In genomic region chr3:50672656-50673055, GRCh38 we compare ENCODE assay signal across 31 cellular contexts.
"Had no signal": no experiment of that assay in that cellular context is flagged by ENCODE, and none has a peak within 500 bp of the region (broad histone marks: within the 10 kb centered on the region; RNA-seq: fewer than 3 reads in every experiment).

No MANE protein-coding gene starts in this region.

- ATAC-seq: activated CD4-positive, alpha-beta T cell treated with anti-CD3 and anti-CD28 coated beads for 36 hours; activated naive CD4-positive, alpha-beta T cell treated with anti-CD3 and anti-CD28 coated beads, Interleukin-2, amount 50 U/mL, for 72 hours; activated T-cell treated with anti-CD3 and anti-CD28 coated beads, Interleukin-2, amount 50 U/mL, for 72 hours; body of pancreas; gastrocnemius medialis; left cardiac atrium; naive thymus-derived CD4-positive, alpha-beta T cell; right lobe of liver; stimulated activated effector memory CD8-positive, alpha-beta T cell treated with anti-CD3 and anti-CD28 coated beads, Interleukin-12 subunit alpha, Interleukin-12 subunit beta, amount 100 ng/mL, for 72 hours; stimulated activated naive CD8-positive, alpha-beta T cell treated with anti-CD3 and anti-CD28 coated beads, Interleukin-15, amount 100 ng/mL, for 72 hours; upper lobe of right lung had no signal

- H3K27ac Mint-ChIP-seq: activated CD4-positive, alpha-beta T cell treated with anti-CD3 and anti-CD28 coated beads for 36 hours; activated naive CD4-positive, alpha-beta T cell treated with anti-CD3 and anti-CD28 coated beads, Interleukin-2, amount 50 U/mL, for 72 hours; activated T-cell treated with anti-CD3 and anti-CD28 coated beads, Interleukin-2, amount 50 U/mL, for 72 hours; naive thymus-derived CD4-positive, alpha-beta T cell; stimulated activated effector memory CD8-positive, alpha-beta T cell treated with anti-CD3 and anti-CD28 coated beads, Interleukin-12 subunit alpha, Interleukin-12 subunit beta, amount 100 ng/mL, for 72 hours; stimulated activated naive CD8-positive, alpha-beta T cell treated with anti-CD3 and anti-CD28 coated beads, Interleukin-15, amount 100 ng/mL, for 72 hours had no signal

- H3K27ac ChIP-seq: adrenal gland, body of pancreas, cardiac muscle cell, colonic mucosa, dorsolateral prefrontal cortex, gastrocnemius medialis, hepatocyte, right lobe of liver, upper lobe of right lung had no signal

- H3K79me2 ChIP-seq: hepatocyte had no signal

- H3K4me1 ChIP-seq: adrenal gland, colonic mucosa had no signal

- H3K36me3 Mint-ChIP-seq: naive thymus-derived CD4-positive, alpha-beta T cell; stimulated activated effector memory CD8-positive, alpha-beta T cell treated with anti-CD3 and anti-CD28 coated beads, Interleukin-12 subunit alpha, Interleukin-12 subunit beta, amount 100 ng/mL, for 72 hours had no signal

- H3K9me3 ChIP-seq: adrenal gland, body of pancreas, colonic mucosa, gastrocnemius medialis, right lobe of liver, upper lobe of right lung had no signal

- H3K4me3 ChIP-seq: adrenal gland, body of pancreas, cardiac muscle cell, colonic mucosa, dorsolateral prefrontal cortex, gastrocnemius medialis, hepatocyte, right lobe of liver, upper lobe of right lung had no signal

- H3K27me3 ChIP-seq: dorsolateral prefrontal cortex had no signal

- DNase-seq: activated CD4-positive, alpha-beta T cell treated with anti-CD3 and anti-CD28 coated beads for 36 hours; activated CD4-positive, alpha-beta T cell treated with anti-CD3 and anti-CD28 coated beads, Interleukin-2, amount 50 U/mL, for 4 hours; activated CD4-positive, CD25-positive, alpha-beta regulatory T cell; activated naive CD4-positive, alpha-beta T cell; activated T-cell treated with anti-CD3 and anti-CD28 coated beads for 4 hours; activated T-cell treated with anti-CD3 and anti-CD28 coated beads, Interleukin-2, amount 50 U/mL, for 72 hours; adrenal gland; aorta; body of pancreas; cerebellar nuclear complex; colonic mucosa; dorsolateral prefrontal cortex; effector memory CD4-positive, alpha-beta T cell; gastrocnemius medialis; left cardiac atrium; mammary epithelial cell; midbrain; naive thymus-derived CD4-positive, alpha-beta T cell; posterior cingulate gyrus; right lobe of liver; stimulated activated CD4-positive, alpha-beta T cell treated with anti-CD3 and anti-CD28 coated beads, Interleukin-12 subunit alpha, Interleukin-12 subunit beta, amount 100 ng/mL, for 4 hours; stimulated activated CD4-positive, alpha-beta T cell treated with anti-CD3 and anti-CD28 coated beads, Interleukin-4, amount 100 ng/mL, for 24 hours; stimulated activated naive CD8-positive, alpha-beta T cell treated with anti-CD3 and anti-CD28 coated beads, Interleukin-15, amount 100 ng/mL, for 72 hours; substantia nigra; SW 1271; T-helper 2 cell; upper lobe of right lung had no signal

- H2AFZ ChIP-seq: hepatocyte had no signal

- H3K4me3 Mint-ChIP-seq: stimulated activated naive CD8-positive, alpha-beta T cell treated with anti-CD3 and anti-CD28 coated beads, Interleukin-15, amount 100 ng/mL, for 72 hours had no signal

- H3K4me2 ChIP-seq: hepatocyte had no signal

- H3K9me3 Mint-ChIP-seq: activated naive CD4-positive, alpha-beta T cell treated with anti-CD3 and anti-CD28 coated beads, Interleukin-2, amount 50 U/mL, for 72 hours; activated T-cell treated with anti-CD3 and anti-CD28 coated beads, Interleukin-2, amount 50 U/mL, for 72 hours; naive thymus-derived CD4-positive, alpha-beta T cell; stimulated activated effector memory CD8-positive, alpha-beta T cell treated with anti-CD3 and anti-CD28 coated beads, Interleukin-12 subunit alpha, Interleukin-12 subunit beta, amount 100 ng/mL, for 72 hours; stimulated activated naive CD8-positive, alpha-beta T cell treated with anti-CD3 and anti-CD28 coated beads, Interleukin-15, amount 100 ng/mL, for 72 hours had no signal
